ENCODE assay signal across 17 cellular contexts in genomic region chr10:86663046-86663345, GRCh38. TPM values are rescaled to one million over a fixed set of nuclear protein-coding genes. Genes with fewer than 3 reads are reported as not detected.
"Had no signal": no experiment of that assay in that cellular context is flagged by ENCODE, and none has a peak within 500 bp of the region (broad histone marks: within the 10 kb centered on the region; RNA-seq: fewer than 3 reads in every experiment).

No MANE protein-coding gene starts in this region.

- H3K27me3 ChIP-seq: colonic mucosa, sigmoid colon had no signal

- H3K27ac ChIP-seq: colonic mucosa, esophagus squamous epithelium, SK-N-MC had no signal

- H3K36me3 Mint-ChIP-seq: activated naive CD4-positive, alpha-beta T cell treated with anti-CD3 and anti-CD28 coated beads, Interleukin-2, amount 10 ng/mL, durations not matched to agents 7 days and 5 days; stimulated activated effector memory CD8-positive, alpha-beta T cell treated with anti-CD3 and anti-CD28 coated beads, Interleukin-12 subunit alpha, Interleukin-12 subunit beta, amount 100 ng/mL, for 72 hours had no signal

- H3K4me3 Mint-ChIP-seq: activated naive CD4-positive, alpha-beta T cell treated with anti-CD3 and anti-CD28 coated beads, Interleukin-2, amount 10 ng/mL, durations not matched to agents 7 days and 5 days; nephron progenitor cell; stimulated activated effector memory CD8-positive, alpha-beta T cell treated with anti-CD3 and anti-CD28 coated beads, Interleukin-12 subunit alpha, Interleukin-12 subunit beta, amount 100 ng/mL, for 72 hours had no signal

- H3K36me3 ChIP-seq: colonic mucosa, esophagus squamous epithelium, sigmoid colon had no signal

- H3K4me3 ChIP-seq: colonic mucosa, esophagus squamous epithelium, sigmoid colon, SK-N-MC had no signal

- H3K27ac Mint-ChIP-seq: activated naive CD4-positive, alpha-beta T cell treated with anti-CD3 and anti-CD28 coated beads, Interleukin-2, amount 10 ng/mL, durations not matched to agents 7 days and 5 days; nephron progenitor cell; stimulated activated effector memory CD8-positive, alpha-beta T cell treated with anti-CD3 and anti-CD28 coated beads, Interleukin-12 subunit alpha, Interleukin-12 subunit beta, amount 100 ng/mL, for 72 hours had no signal

- DNase-seq: activated CD4-positive, alpha-beta T cell treated with anti-CD3 and anti-CD28 coated beads, Interleukin-2, amount 50 U/mL, for 48 hours; activated naive CD4-positive, alpha-beta T cell treated with anti-CD3 and anti-CD28 coated beads, Interleukin-2, amount 10 ng/mL, durations not matched to agents 7 days and 5 days; caudate nucleus; colonic mucosa; esophagus squamous epithelium; head of caudate nucleus; nephron progenitor cell had no signal

- H3K27me3 Mint-ChIP-seq: activated naive CD4-positive, alpha-beta T cell treated with anti-CD3 and anti-CD28 coated beads, Interleukin-2, amount 10 ng/mL, durations not matched to agents 7 days and 5 days had no signal

- H3K9me3 Mint-ChIP-seq: activated naive CD4-positive, alpha-beta T cell treated with anti-CD3 and anti-CD28 coated beads, Interleukin-2, amount 10 ng/mL, durations not matched to agents 7 days and 5 days; nephron progenitor cell; stimulated activated effector memory CD8-positive, alpha-beta T cell treated with anti-CD3 and anti-CD28 coated beads, Interleukin-12 subunit alpha, Interleukin-12 subunit beta, amount 100 ng/mL, for 72 hours had no signal

- H3K4me1 Mint-ChIP-seq: activated naive CD4-positive, alpha-beta T cell treated with anti-CD3 and anti-CD28 coated beads, Interleukin-2, amount 10 ng/mL, durations not matched to agents 7 days and 5 days; stimulated activated effector memory CD8-positive, alpha-beta T cell treated with anti-CD3 and anti-CD28 coated beads, Interleukin-12 subunit alpha, Interleukin-12 subunit beta, amount 100 ng/mL, for 72 hours had no signal

- H3K4me1 ChIP-seq: colonic mucosa had no signal

- ATAC-seq: activated CD4-positive, CD25-positive, alpha-beta regulatory T cell treated with anti-CD3 and anti-CD28 coated beads, Interleukin-2, amount 50 U/mL, for 24 hours; stimulated activated effector memory CD8-positive, alpha-beta T cell treated with anti-CD3 and anti-CD28 coated beads, Interleukin-12 subunit alpha, Interleukin-12 subunit beta, amount 100 ng/mL, for 72 hours had no signal

RNA-seq across cellular contexts. Expression of gene LDB3, which starts 5.3 kb away (rescaled TPM):
- total RNA-seq: endothelial cell of umbilical vein, pulmonary artery endothelial cell had no signal
- polyA plus RNA-seq: endothelial cell of umbilical vein had no signal

RNA-seq across cellular contexts. Expression of gene OPN4, which starts 8.6 kb away (rescaled TPM):
- total RNA-seq: colonic mucosa, endothelial cell of umbilical vein, esophagus squamous epithelium, fibroblast of villous mesenchyme, osteocyte, pulmonary artery endothelial cell, sigmoid colon, ureter had no signal
- polyA plus RNA-seq: endothelial cell of umbilical vein, keratinocyte had no signal
